ENCODE assay signal across 1 cellular context in genomic region chr2:231704017-231704416, GRCh38.
TF ChIP-seq lines count a peak whose summit lies in the region.

No MANE protein-coding gene starts in this region.

TF ChIP-seq in HEK293, 187 proteins besides CTCF, POLR2A, EP300 and RAD21:
- TF ChIP-seq ZNF785 (tag by site-specific recombination; IDR thresholded peaks at IDR 0.05) (no peak), ZFP3 (tag by site-specific recombination; IDR thresholded peaks at IDR 0.05; ENCODE audit: low read depth) (no peak), GLIS1 (tag by site-specific recombination; IDR thresholded peaks at IDR 0.05) (no peak), ZNF558 (tag by site-specific recombination; IDR thresholded peaks at IDR 0.05) (no peak), ZNF350 (tag by site-specific recombination; IDR thresholded peaks at IDR 0.05) (no peak), ZNF121 (tag by site-specific recombination; IDR thresholded peaks at IDR 0.05) (peak; percentile 93), PRDM10 (tag by site-specific recombination; IDR thresholded peaks at IDR 0.05) (no peak), ZNF792 (tag by site-specific recombination; IDR thresholded peaks at IDR 0.05) (no peak)
